In the genomic region with DNA sequence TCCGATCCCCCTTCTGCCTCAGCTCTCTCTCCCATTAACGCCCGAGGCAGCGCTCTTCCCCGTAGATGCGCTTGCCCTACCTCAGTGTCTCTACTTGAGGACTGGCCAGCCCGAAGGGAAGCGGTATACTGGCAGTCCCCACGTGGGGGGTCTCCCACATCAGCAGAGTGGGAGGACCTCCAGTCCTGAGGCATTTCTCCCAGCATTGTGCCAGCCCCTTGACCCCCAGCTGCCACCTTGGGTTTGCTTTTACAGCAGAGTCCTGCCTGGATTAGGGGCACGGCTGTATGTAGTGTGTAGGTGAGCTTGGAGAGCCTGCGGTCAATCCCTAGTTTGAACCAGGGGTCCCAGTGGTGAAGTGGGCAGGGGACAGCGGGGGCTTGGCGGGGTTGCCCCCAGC, we compare ENCODE assay signal across 9 cellular contexts. TPM values are rescaled to one million over a fixed set of nuclear protein-coding genes. Genes with fewer than 3 reads are reported as not detected.
DNase-seq lines count a peak whose midpoint lies in the region; ATAC-seq, FAIRE-seq and TF ChIP-seq lines count a peak whose summit lies in the region.
"Had no signal": no experiment of that assay in that cellular context is flagged by ENCODE, and none has a peak within 500 bp of the region (broad histone marks: within the 10 kb centered on the region; RNA-seq: fewer than 3 reads in every experiment).

No MANE protein-coding gene starts in this region.

- DNase-seq in DMS53 (lab: John Stamatoyannopoulos, UW) = peak; percentile 35
- no peak for DNase-seq in DMS53 treated with DMSO at 0.1 percent for 48 hours (lab: John Stamatoyannopoulos, UW; ENCODE audit: unreplicated experiment)
- no peak for DNase-seq in activated T-helper 2 cell treated with anti-CD3 and anti-CD28 coated beads, Interferon-gamma antibody, Interleukin-2, Interleukin-4, amounts not matched to agents 10 μg/mL and 5 μg/mL and 100 μg/mL, durations not matched to agents 14 hours and 24 hours and 36 hours (ENCODE audit: low spot score)
- no peak for DNase-seq in immature natural killer cell
- no peak for DNase-seq in stimulated activated naive CD8-positive, alpha-beta T cell treated with anti-CD3 and anti-CD28 coated beads, Interleukin-15, amount 100 ng/mL, for 72 hours
- no peak for DNase-seq in GM19239 (ENCODE audit: insufficient read length, low spot score)
- DNase-seq in GM10266 (ENCODE audit: extremely low spot score) = no peak
- no peak for DNase-seq in NCI-H187 (lab: John Stamatoyannopoulos, UW)

- peak overlapping the region; percentile 71 for H3K4me3 Mint-ChIP-seq in activated T-helper 2 cell treated with anti-CD3 and anti-CD28 coated beads, Interferon-gamma antibody, Interleukin-2, Interleukin-4, amounts not matched to agents 10 μg/mL and 5 μg/mL and 100 μg/mL, durations not matched to agents 14 hours and 24 hours and 36 hours (ENCODE audit: low read depth)
- peak overlapping the region; percentile 69 to 82 (median 77) for H3K4me3 Mint-ChIP-seq in immature natural killer cell
- peak overlapping the region; percentile 63 to 72 for H3K4me3 Mint-ChIP-seq in stimulated activated naive CD8-positive, alpha-beta T cell treated with anti-CD3 and anti-CD28 coated beads, Interleukin-15, amount 100 ng/mL, for 72 hours

- no peaks in the 10 kb centered on the region for H3K36me3 Mint-ChIP-seq in activated T-helper 2 cell treated with anti-CD3 and anti-CD28 coated beads, Interferon-gamma antibody, Interleukin-2, Interleukin-4, amounts not matched to agents 10 μg/mL and 5 μg/mL and 100 μg/mL, durations not matched to agents 14 hours and 24 hours and 36 hours (ENCODE audit: low read depth)
- H3K36me3 Mint-ChIP-seq in immature natural killer cell = no peaks in the 10 kb centered on the region

- H3K27ac Mint-ChIP-seq in activated T-helper 2 cell treated with anti-CD3 and anti-CD28 coated beads, Interferon-gamma antibody, Interleukin-2, Interleukin-4, amounts not matched to agents 10 μg/mL and 5 μg/mL and 100 μg/mL, durations not matched to agents 14 hours and 24 hours and 36 hours = no peak overlapping the region
- no peak overlapping the region for H3K27ac Mint-ChIP-seq in immature natural killer cell
- H3K27ac Mint-ChIP-seq in stimulated activated naive CD8-positive, alpha-beta T cell treated with anti-CD3 and anti-CD28 coated beads, Interleukin-15, amount 100 ng/mL, for 72 hours = no peak overlapping the region

- H3K9me3 Mint-ChIP-seq in activated T-helper 2 cell treated with anti-CD3 and anti-CD28 coated beads, Interferon-gamma antibody, Interleukin-2, Interleukin-4, amounts not matched to agents 10 μg/mL and 5 μg/mL and 100 μg/mL, durations not matched to agents 14 hours and 24 hours and 36 hours = no peaks in the 10 kb centered on the region
- H3K9me3 Mint-ChIP-seq in immature natural killer cell = no peaks in the 10 kb centered on the region
- no peaks in the 10 kb centered on the region for H3K9me3 Mint-ChIP-seq in stimulated activated naive CD8-positive, alpha-beta T cell treated with anti-CD3 and anti-CD28 coated beads, Interleukin-15, amount 100 ng/mL, for 72 hours

- FAIRE-seq in GM19239 (lab: Jason Lieb, UNC) = no peak

- intact Hi-C loops in activated T-helper 2 cell treated with anti-CD3 and anti-CD28 coated beads, Interferon-gamma antibody, Interleukin-2, Interleukin-4, amounts not matched to agents 10 μg/mL and 5 μg/mL and 100 μg/mL, durations not matched to agents 14 hours and 24 hours and 36 hours (cut with micrococcal nuclease) = no loop called here

- H3K4me1 Mint-ChIP-seq in activated T-helper 2 cell treated with anti-CD3 and anti-CD28 coated beads, Interferon-gamma antibody, Interleukin-2, Interleukin-4, amounts not matched to agents 10 μg/mL and 5 μg/mL and 100 μg/mL, durations not matched to agents 14 hours and 24 hours and 36 hours (ENCODE audit: low read depth) = peaks cover 5% of the 10 kb centered on the region
- peaks cover 6 to 9% of the 10 kb centered on the region in 2 donors for H3K4me1 Mint-ChIP-seq in immature natural killer cell
- H3K4me1 Mint-ChIP-seq in stimulated activated naive CD8-positive, alpha-beta T cell treated with anti-CD3 and anti-CD28 coated beads, Interleukin-15, amount 100 ng/mL, for 72 hours = peaks cover 20% of the 10 kb centered on the region

- no peak for ATAC-seq in stimulated activated naive CD8-positive, alpha-beta T cell treated with anti-CD3 and anti-CD28 coated beads, Interleukin-15, amount 100 ng/mL, for 72 hours

- no peak for TF ChIP-seq CTCF in GM10266 (IDR thresholded peaks at IDR 0.05; ENCODE audit: control insufficient read depth, insufficient read depth, low read depth, missing control alignments)

- peaks cover 33% of the 10 kb centered on the region for H3K27me3 Mint-ChIP-seq in activated T-helper 2 cell treated with anti-CD3 and anti-CD28 coated beads, Interferon-gamma antibody, Interleukin-2, Interleukin-4, amounts not matched to agents 10 μg/mL and 5 μg/mL and 100 μg/mL, durations not matched to agents 14 hours and 24 hours and 36 hours (ENCODE audit: low read depth)
- peaks cover 17 to 23% (median 20%) of the 10 kb centered on the region in 3 donors for H3K27me3 Mint-ChIP-seq in immature natural killer cell (ENCODE audit: low read depth in 3 of 3)
- peaks cover 50% of the 10 kb centered on the region for H3K27me3 Mint-ChIP-seq in stimulated activated naive CD8-positive, alpha-beta T cell treated with anti-CD3 and anti-CD28 coated beads, Interleukin-15, amount 100 ng/mL, for 72 hours

RNA-seq across cellular contexts. Expression of gene SEMA3F, which starts 0.8 kb away (rescaled TPM):
- total RNA-seq in activated T-helper 2 cell treated with anti-CD3 and anti-CD28 coated beads, Interferon-gamma antibody, Interleukin-2, Interleukin-4, amounts not matched to agents 10 μg/mL and 5 μg/mL and 100 μg/mL, durations not matched to agents 14 hours and 24 hours and 36 hours = 0.11 and 0.21 TPM in 2 replicates
- not detected for polyA plus RNA-seq in immature natural killer cell

RNA-seq across cellular contexts. Expression of gene GNAT1, which starts 35.5 kb away (rescaled TPM):
- not detected in 2 replicates for total RNA-seq in activated T-helper 2 cell treated with anti-CD3 and anti-CD28 coated beads, Interferon-gamma antibody, Interleukin-2, Interleukin-4, amounts not matched to agents 10 μg/mL and 5 μg/mL and 100 μg/mL, durations not matched to agents 14 hours and 24 hours and 36 hours
- polyA plus RNA-seq in immature natural killer cell = not detected
- total RNA-seq: SK-MEL-5 had no signal

RNA-seq across cellular contexts. Expression of gene SLC38A3, which starts 49.2 kb away (rescaled TPM):
- not detected in 2 replicates for total RNA-seq in activated T-helper 2 cell treated with anti-CD3 and anti-CD28 coated beads, Interferon-gamma antibody, Interleukin-2, Interleukin-4, amounts not matched to agents 10 μg/mL and 5 μg/mL and 100 μg/mL, durations not matched to agents 14 hours and 24 hours and 36 hours
- polyA plus RNA-seq in immature natural killer cell = not detected
